Comparison of ENCODE assay signal across 20 cellular contexts in genomic region chr2:216603884-216604245, GRCh38.
"Had no signal": no experiment of that assay in that cellular context is flagged by ENCODE, and none has a peak within 500 bp of the region (broad histone marks: within the 10 kb centered on the region; RNA-seq: fewer than 3 reads in every experiment).

No MANE protein-coding gene starts in this region.

- H3K36me3 Mint-ChIP-seq: activated naive CD4-positive, alpha-beta T cell treated with anti-CD3 and anti-CD28 coated beads, Interleukin-2, amount 50 U/mL, for 24 hours; memory B cell; natural killer cell treated with Interleukin-12 subunit alpha and Interleukin-12 subunit beta and Interleukin-15 and Interleukin-18, amount 100 ng/mL, for 72 hours had no signal

- H3K4me1 ChIP-seq: sigmoid colon, thyroid gland had no signal

- ATAC-seq: left lung; natural killer cell treated with Interleukin-12 subunit alpha and Interleukin-12 subunit beta and Interleukin-15 and Interleukin-18, amount 100 ng/mL, for 72 hours had no signal

- H2AFZ ChIP-seq: hepatocyte had no signal

- H3K79me2 ChIP-seq: hepatocyte had no signal

- H3K4me2 ChIP-seq: hepatocyte had no signal

- DNase-seq: activated CD4-positive, alpha-beta memory T cell treated with anti-CD3 and anti-CD28 coated beads, Interleukin-2, amount 10 ng/mL, durations not matched to agents 7 days and 5 days; activated CD4-positive, CD25-positive, alpha-beta regulatory T cell treated with anti-CD3 and anti-CD28 coated beads, Interleukin-2, amount 50 U/mL, for 72 hours; activated CD8-positive, alpha-beta memory T cell treated with anti-CD3 and anti-CD28 coated beads, Interleukin-2, amount 50 U/mL, for 4 hours; activated effector memory CD4-positive, alpha-beta T cell treated with anti-CD3 and anti-CD28 coated beads, Interleukin-2, amount 50 U/mL, for 16 hours; activated T-cell treated with anti-CD3 and anti-CD28 coated beads, Interleukin-2, amount 50 U/mL, for 48 hours; brain microvascular endothelial cell; kidney; left lung; sigmoid colon; stimulated activated CD4-positive, alpha-beta T cell treated with anti-CD3 and anti-CD28 coated beads, Interleukin-12 subunit alpha, Interleukin-12 subunit beta, amount 100 ng/mL, for 4 hours; stimulated activated CD4-positive, alpha-beta T cell treated with anti-CD3 and anti-CD28 coated beads, Interleukin-2, amount 100 ng/mL, for 24 hours; thyroid gland had no signal

- H3K9me3 Mint-ChIP-seq: activated CD4-positive, alpha-beta memory T cell treated with anti-CD3 and anti-CD28 coated beads, Interleukin-2, amount 10 ng/mL, durations not matched to agents 7 days and 5 days; activated naive CD4-positive, alpha-beta T cell treated with anti-CD3 and anti-CD28 coated beads, Interleukin-2, amount 50 U/mL, for 24 hours; central memory CD8-positive, alpha-beta T cell; memory B cell; natural killer cell treated with Interleukin-12 subunit alpha and Interleukin-12 subunit beta and Interleukin-15 and Interleukin-18, amount 100 ng/mL, for 72 hours; T-helper 2 cell treated with Interferon-gamma antibody and Interleukin-4, amounts not matched to agents 5 μg/mL and 100 μg/mL, for 36 hours had no signal

- H3K27me3 ChIP-seq: brain microvascular endothelial cell, esophagus muscularis mucosa, hepatocyte, sigmoid colon, thyroid gland had no signal

- H3K4me3 ChIP-seq: coronary artery, esophagus muscularis mucosa, hepatocyte, left lung, sigmoid colon, thyroid gland had no signal

- H3K36me3 ChIP-seq: brain microvascular endothelial cell, esophagus muscularis mucosa, left lung, sigmoid colon, thyroid gland had no signal

- H3K4me3 Mint-ChIP-seq: activated CD4-positive, alpha-beta memory T cell treated with anti-CD3 and anti-CD28 coated beads, Interleukin-2, amount 10 ng/mL, durations not matched to agents 7 days and 5 days; activated naive CD4-positive, alpha-beta T cell treated with anti-CD3 and anti-CD28 coated beads, Interleukin-2, amount 50 U/mL, for 24 hours; central memory CD8-positive, alpha-beta T cell; memory B cell; natural killer cell treated with Interleukin-12 subunit alpha and Interleukin-12 subunit beta and Interleukin-15 and Interleukin-18, amount 100 ng/mL, for 72 hours; T-helper 2 cell treated with Interferon-gamma antibody and Interleukin-4, amounts not matched to agents 5 μg/mL and 100 μg/mL, for 36 hours had no signal

- H3K9me3 ChIP-seq: esophagus muscularis mucosa, left lung, sigmoid colon, thyroid gland had no signal

- H3K27ac ChIP-seq: brain microvascular endothelial cell, coronary artery, esophagus muscularis mucosa, hepatocyte, left lung, sigmoid colon, thyroid gland had no signal

- H3K27ac Mint-ChIP-seq: activated CD4-positive, alpha-beta memory T cell treated with anti-CD3 and anti-CD28 coated beads, Interleukin-2, amount 10 ng/mL, durations not matched to agents 7 days and 5 days; activated naive CD4-positive, alpha-beta T cell treated with anti-CD3 and anti-CD28 coated beads, Interleukin-2, amount 50 U/mL, for 24 hours; memory B cell; T-helper 2 cell treated with Interferon-gamma antibody and Interleukin-4, amounts not matched to agents 5 μg/mL and 100 μg/mL, for 36 hours had no signal
